In genomic region chr22:42688241-42688913, GRCh38 we compare ENCODE assay signal across 8 cellular contexts. TPM values are rescaled to one million over a fixed set of nuclear protein-coding genes. Genes with fewer than 3 reads are reported as not detected.
DNase-seq lines count a peak whose midpoint lies in the region; TF ChIP-seq lines count a peak whose summit lies in the region.

No MANE protein-coding gene starts in this region.

- intact Hi-C loops in lower leg skin (cut with DNase I; ENCODE audit: low total_unique reads) (no loop called here), transverse colon (cut with DNase I; ENCODE audit: low total_unique reads) (no loop called here)

- WGBS in lower leg skin, 2 donors = 11 to 26% methylated on average over 15 to 17 of the region's 19 CpGs
- WGBS in transverse colon (ENCODE audit: low coverage in 1 of 2), 2 donors = 36% methylated on average over 18 of the region's 19 CpGs; no CpG with 5 or more reads in 1 of the 2 donors

- H3K27me3 ChIP-seq in transverse colon = no peaks in the 10 kb centered on the region

- H3K4me3 ChIP-seq in lower leg skin (ENCODE audit: low read depth, poor library complexity, severe bottlenecking) (no peak overlapping the region), transverse colon (no peak overlapping the region)

- DNase-seq in GF-D8 (lab: John Stamatoyannopoulos, UW) = peak; percentile 23
- peak; percentile 79 for DNase-seq in NCI-H446 treated with DMSO at 0.1 percent for 48 hours (lab: John Stamatoyannopoulos, UW)
- peak; percentile 98 for DNase-seq in dedifferentiated amniotic fluid mesenchymal stem cell (ENCODE audit: extremely low spot score)
- DNase-seq in lower leg skin (ENCODE audit: low spot score in 2 of 2) = peak; percentile 89 to 97
- DNase-seq in transverse colon = peak; percentile 78
- DNase-seq in stimulated activated naive CD4-positive, alpha-beta T cell treated with Interleukin-2 at 50 U/mL for 16 hours (lab: John Stamatoyannopoulos, UW) = no peak
- no peak for DNase-seq in T-helper 9 cell
- no peak for DNase-seq in NCI-H128 (lab: John Stamatoyannopoulos, UW; ENCODE audit: unreplicated experiment)

- H3K36me3 ChIP-seq in transverse colon = no peaks in the 10 kb centered on the region

- H3K27ac ChIP-seq in transverse colon = peak overlapping the region; percentile 78 to 94 (median 86)

- H3K9me3 ChIP-seq in transverse colon = no peaks in the 10 kb centered on the region

- in situ Hi-C loops in transverse colon (cut with MboI; ENCODE audit: low pct_ligation_motif_present in 1 of 4, low pct_unique_long_range_greater_than_20kb in 1 of 4, low sequenced_read_pairs in 3 of 4) = no loop called here

- H3K4me1 ChIP-seq in transverse colon = peaks cover 44 to 63% (median 49%) of the 10 kb centered on the region in 4 donors

- no peak for TF ChIP-seq CTCF in lower leg skin (IDR thresholded peaks at IDR 0.05)
- TF ChIP-seq CTCF in transverse colon (IDR thresholded peaks at IDR 0.05) = no peak

- TF ChIP-seq POLR2A in lower leg skin (IDR thresholded peaks at IDR 0.05) (no peak), transverse colon (IDR thresholded peaks at IDR 0.05) (no peak)

- peak; percentile 78 for TF ChIP-seq EP300 in transverse colon (IDR thresholded peaks at IDR 0.05; ENCODE audit: low read depth)

RNA-seq across cellular contexts. Expression of gene A4GALT, which starts 32.3 kb away (rescaled TPM):
- total RNA-seq in lower leg skin = 10 to 100 TPM in 2 of 4 donors, 1 to 10 TPM in 2; 4.5 to 20.1 (median 10.9) TPM
- total RNA-seq in transverse colon = 10 to 100 TPM in 2 of 4 donors, 1 to 10 TPM in 2; 6.3 to 31.4 (median 12.7) TPM

RNA-seq across cellular contexts. Expression of gene CYB5R3, which starts 39.2 kb away (rescaled TPM):
- 100 to 1,000 TPM; 122 to 182 (median 152) TPM for total RNA-seq in lower leg skin
- 100 to 1,000 TPM; 138 to 294 (median 167) TPM for total RNA-seq in transverse colon

RNA-seq across cellular contexts. Expression of gene ATP5MGL, which starts 48.0 kb away (rescaled TPM):
- total RNA-seq in lower leg skin = under 1 TPM in 1 of 4 donors, not detected in 3; 0.94 TPM
- total RNA-seq in transverse colon = under 1 TPM in 1 of 4 donors, not detected in 3; 0.55 TPM

Comparison
In these comparisons a context has a peak if more than half of its experiments do, and no peak if none do; other contexts are left out.
1. DNase-seq: peak in GF-D8 (single experiment), NCI-H446 treated with DMSO at 0.1 percent for 48 hours (single experiment), dedifferentiated amniotic fluid mesenchymal stem cell (single experiment), lower leg skin (2 of 2) and transverse colon (single experiment); none in stimulated activated naive CD4-positive, alpha-beta T cell treated with Interleukin-2 at 50 U/mL for 16 hours (single experiment), T-helper 9 cell (single experiment) and NCI-H128 (single experiment).